Comparison of ENCODE assay signal across 1 cellular context in the genomic region with DNA sequence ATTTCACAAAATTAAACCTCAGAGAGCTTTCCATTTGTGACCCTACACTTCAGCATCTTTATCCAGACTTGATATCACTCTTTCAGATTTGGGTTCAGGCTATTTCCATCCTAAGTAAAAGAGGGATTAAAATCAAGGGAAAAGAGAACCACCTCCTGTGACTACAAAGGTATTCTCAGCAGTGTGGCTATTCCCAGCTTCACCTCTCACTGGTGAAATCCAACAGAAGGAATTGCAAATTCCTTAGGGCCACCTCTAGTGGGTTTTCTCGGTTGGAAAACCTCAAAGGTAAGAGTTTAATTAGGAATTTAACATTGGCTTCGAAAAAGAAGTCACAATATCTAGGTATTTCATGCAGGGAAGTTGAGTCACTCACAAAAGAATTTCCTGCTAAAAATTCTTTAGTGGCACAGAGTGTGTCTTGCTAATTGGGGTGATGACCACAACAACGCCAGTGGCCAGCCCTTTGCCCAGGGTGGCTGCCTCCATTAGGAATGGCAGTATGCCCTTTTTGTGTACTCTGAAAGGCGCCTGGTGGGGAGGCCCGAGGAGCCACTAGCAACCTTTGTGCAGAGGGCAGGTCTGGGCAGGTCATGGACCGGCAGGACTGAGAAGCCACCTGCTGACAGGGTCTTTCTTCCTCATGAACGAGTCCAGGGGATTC.
TF ChIP-seq lines count a peak whose summit lies in the region.

No MANE protein-coding gene starts in this region.

TF ChIP-seq in H1, 55 proteins besides CTCF, POLR2A, EP300 and RAD21:
- TF ChIP-seq TBP (IDR thresholded peaks at IDR 0.05; ENCODE audit: low read depth, low read length) (no peak), CTBP2 (IDR thresholded peaks at IDR 0.05; ENCODE audit: borderline replicate concordance, insufficient read depth, insufficient read length, low read length) (peak; percentile 79), EZH2 (IDR thresholded peaks at IDR 0.05; ENCODE audit: low read depth, low read length, severe bottlenecking) (no peak), SP2 (IDR thresholded peaks at IDR 0.05; ENCODE audit: low read length) (no peak), TCF12 (IDR thresholded peaks at IDR 0.05; ENCODE audit: low read depth, low read length) (no peak)
